Comparison of ENCODE assay signal across 9 cellular contexts in the genomic region with DNA sequence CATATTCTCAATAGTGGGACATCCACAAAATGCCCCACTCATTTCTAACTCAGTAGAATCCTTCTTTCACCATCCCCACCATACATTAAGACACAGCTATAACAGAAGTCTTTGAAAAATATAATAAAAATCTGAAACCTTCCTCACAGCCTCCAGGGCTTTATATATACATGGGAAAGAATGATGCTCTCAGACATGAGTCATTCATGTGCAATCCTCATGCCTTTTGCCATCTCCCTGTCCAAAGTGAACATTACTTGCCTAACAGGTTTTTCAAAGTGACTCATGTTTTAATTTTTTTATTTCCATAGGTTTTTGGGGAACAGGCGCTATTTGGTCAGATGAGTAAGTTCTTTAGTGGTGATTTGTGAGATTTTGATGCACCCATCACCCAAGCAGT.
DNase-seq lines count a peak whose midpoint lies in the region; ATAC-seq and TF ChIP-seq lines count a peak whose summit lies in the region.
"Had no signal": no experiment of that assay in that cellular context is flagged by ENCODE, and none has a peak within 500 bp of the region (broad histone marks: within the 10 kb centered on the region; RNA-seq: fewer than 3 reads in every experiment).

No MANE protein-coding gene starts in this region.

- peak; percentile 74 to 77 for ATAC-seq in activated naive CD4-positive, alpha-beta T cell treated with anti-CD3 and anti-CD28 coated beads, Interleukin-2, amount 50 U/mL, for 72 hours
- ATAC-seq in GM21423 (IDR thresholded peaks at IDR 0.05; ENCODE audit: unreplicated experiment) (no peak), GM18858 (IDR thresholded peaks at IDR 0.05; ENCODE audit: unreplicated experiment) (no peak), HG03175 (IDR thresholded peaks at IDR 0.05; ENCODE audit: unreplicated experiment) (no peak)

- H3K27ac Mint-ChIP-seq in activated naive CD4-positive, alpha-beta T cell treated with anti-CD3 and anti-CD28 coated beads, Interleukin-2, amount 50 U/mL, for 72 hours: peak overlapping the region in 1 of 2 donors; percentile 53
- H3K27ac Mint-ChIP-seq in activated naive CD4-positive, alpha-beta T cell treated with anti-CD3 and anti-CD28 coated beads for 36 hours: no peak overlapping the region

- H3K9me3 Mint-ChIP-seq in activated naive CD4-positive, alpha-beta T cell treated with anti-CD3 and anti-CD28 coated beads, Interleukin-2, amount 50 U/mL, for 72 hours: no peaks in the 10 kb centered on the region
- no peaks in the 10 kb centered on the region for H3K9me3 Mint-ChIP-seq in activated naive CD4-positive, alpha-beta T cell treated with anti-CD3 and anti-CD28 coated beads for 36 hours

- H3K4me3 ChIP-seq in fibroblast of mammary gland (ENCODE audit: control insufficient read depth, low read depth, low read length): no peak overlapping the region

- H3K4me3 Mint-ChIP-seq in activated naive CD4-positive, alpha-beta T cell treated with anti-CD3 and anti-CD28 coated beads for 36 hours: no peak overlapping the region

- H3K36me3 Mint-ChIP-seq in activated naive CD4-positive, alpha-beta T cell treated with anti-CD3 and anti-CD28 coated beads, Interleukin-2, amount 50 U/mL, for 72 hours: peaks cover 0 to 4% of the 10 kb centered on the region in 2 donors
- H3K36me3 Mint-ChIP-seq in activated naive CD4-positive, alpha-beta T cell treated with anti-CD3 and anti-CD28 coated beads for 36 hours (ENCODE audit: low read depth): peaks cover 18% of the 10 kb centered on the region

- CTCF ChIA-PET in activated naive CD4-positive, alpha-beta T cell treated with anti-CD3 and anti-CD28 coated beads for 36 hours (lab: Charles Lee): no interaction called here

- DNase-seq in activated naive CD4-positive, alpha-beta T cell treated with anti-CD3 and anti-CD28 coated beads, Interleukin-2, amount 50 U/mL, for 72 hours (ENCODE audit: low spot score in 2 of 2): no peak
- DNase-seq in activated naive CD4-positive, alpha-beta T cell treated with anti-CD3 and anti-CD28 coated beads for 36 hours: no peak
- DNase-seq in RKO (ENCODE audit: low spot score): peak; percentile 80
- peak; percentile 90 for DNase-seq in fibroblast of mammary gland (ENCODE audit: low read depth)
- DNase-seq in stromal cell of bone marrow (ENCODE audit: low read depth): peak; percentile 47
- DNase-seq: activated effector memory CD4-positive, alpha-beta T cell treated with anti-CD3 and anti-CD28 coated beads, Interleukin-2, amount 50 U/mL, for 16 hours had no signal

- no peaks in the 10 kb centered on the region for H3K27me3 Mint-ChIP-seq in activated naive CD4-positive, alpha-beta T cell treated with anti-CD3 and anti-CD28 coated beads for 36 hours (ENCODE audit: low read depth)

- TF ChIP-seq CTCF in fibroblast of mammary gland (conservative IDR thresholded peaks at IDR 0.05; ENCODE audit: control insufficient read depth, insufficient read depth, low read depth, low read length): no peak

- peaks cover 24% of the 10 kb centered on the region for H3K4me1 Mint-ChIP-seq in activated naive CD4-positive, alpha-beta T cell treated with anti-CD3 and anti-CD28 coated beads for 36 hours (ENCODE audit: low read depth)

- intact Hi-C loops in activated naive CD4-positive, alpha-beta T cell treated with anti-CD3 and anti-CD28 coated beads for 36 hours (cut with micrococcal nuclease): loop anchor here (5.0 kb wide), 1 partner anchor 57 kb away; no protein-coding TSS in a partner anchor

Comparison
In these comparisons a context has a peak if more than half of its experiments do, and no peak if none do; other contexts are left out.
1. ATAC-seq: peak in activated naive CD4-positive, alpha-beta T cell treated with anti-CD3 and anti-CD28 coated beads, Interleukin-2, amount 50 U/mL, for 72 hours (2 of 2); none in GM21423 (single experiment), GM18858 (single experiment) and HG03175 (single experiment).
2. DNase-seq: peak in RKO (single experiment), fibroblast of mammary gland (single experiment) and stromal cell of bone marrow (single experiment); none in activated naive CD4-positive, alpha-beta T cell treated with anti-CD3 and anti-CD28 coated beads, Interleukin-2, amount 50 U/mL, for 72 hours (0 of 2) and activated naive CD4-positive, alpha-beta T cell treated with anti-CD3 and anti-CD28 coated beads for 36 hours (single experiment).